Comparison of ENCODE assay signal across 10 cellular contexts in the genomic region with DNA sequence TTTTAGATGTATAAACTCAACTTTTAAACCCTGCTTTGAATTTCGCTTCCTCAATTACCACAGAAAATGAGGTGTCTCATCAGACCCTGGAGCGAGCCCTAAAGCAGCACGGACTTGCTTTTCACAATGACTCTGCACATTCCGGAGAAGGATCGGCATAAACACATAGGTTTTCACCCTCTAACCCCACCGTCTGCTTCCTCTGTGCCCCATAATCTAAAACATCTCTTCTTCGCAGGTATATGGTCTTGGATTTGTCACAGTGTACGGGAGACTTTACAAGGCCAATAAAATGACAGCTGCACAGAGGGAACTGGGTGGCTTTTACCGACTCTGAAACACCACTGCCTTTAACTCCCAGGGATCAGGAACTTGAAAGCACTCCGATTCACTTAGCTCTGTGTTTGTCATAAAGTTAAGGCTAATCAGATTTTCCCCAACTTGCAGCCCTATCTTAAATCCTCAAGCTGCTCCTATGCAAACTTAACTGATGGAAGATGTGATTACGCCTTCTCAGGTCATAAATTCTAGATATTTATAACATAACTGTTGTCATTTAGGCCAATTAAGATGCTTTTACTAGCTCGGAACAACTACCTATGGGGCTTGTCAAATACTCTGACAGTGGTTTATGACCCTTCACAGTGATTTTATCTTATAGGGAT.
DNase-seq lines count a peak whose midpoint lies in the region; ATAC-seq lines count a peak whose summit lies in the region.
"Had no signal": no experiment of that assay in that cellular context is flagged by ENCODE, and none has a peak within 500 bp of the region (broad histone marks: within the 10 kb centered on the region; RNA-seq: fewer than 3 reads in every experiment).

No MANE protein-coding gene starts in this region.

- no peaks in the 10 kb centered on the region for H3K36me3 ChIP-seq in adipocyte (ENCODE audit: control insufficient read depth, insufficient read depth, low read length, severe bottlenecking)
- H3K36me3 ChIP-seq in aorta (ENCODE audit: control insufficient read depth in 1 of 2, insufficient read depth in 2 of 2, low read length in 1 of 2): no peaks in the 10 kb centered on the region

- intact Hi-C loops in aorta (cut with DNase I): no loop called here

- no peaks in the 10 kb centered on the region for H3K9me3 ChIP-seq in adipocyte (ENCODE audit: control insufficient read depth, low read length)
- peaks cover 2% of the 10 kb centered on the region for H3K9me3 ChIP-seq in aorta (ENCODE audit: control insufficient read depth, low read length)

- H3K27me3 ChIP-seq in adipocyte (replicated peaks; ENCODE audit: control insufficient read depth, insufficient read depth, low read length) (peaks cover 9% of the 10 kb centered on the region), aorta (ENCODE audit: control insufficient read depth in 1 of 2, insufficient read depth in 2 of 2, low read length in 1 of 2) (peaks cover 1 to 6% of the 10 kb centered on the region in 2 donors)

- 72 to 73% methylated on average over 12 of the region's 12 CpGs for WGBS in aorta, 2 donors

- peaks cover 15% of the 10 kb centered on the region for H3K4me1 ChIP-seq in adipocyte (ENCODE audit: control insufficient read depth, insufficient read depth, low read length)
- no peaks in the 10 kb centered on the region for H3K4me1 ChIP-seq in aorta (ENCODE audit: control insufficient read depth in 1 of 2, insufficient read depth in 2 of 2, low read length in 2 of 2)

- ATAC-seq in GM19351 (IDR thresholded peaks at IDR 0.05; ENCODE audit: unreplicated experiment): peak; percentile 83
- ATAC-seq in HG03520 (IDR thresholded peaks at IDR 0.05; ENCODE audit: unreplicated experiment): peak; percentile 34
- no peak for ATAC-seq in aorta (ENCODE audit: low FRiP score)

- H3K4me3 ChIP-seq in adipocyte (ENCODE audit: low read length) (no peak overlapping the region), aorta (ENCODE audit: low read length in 2 of 2) (no peak overlapping the region)

- DNase-seq in adipocyte (ENCODE audit: low read depth): peak; percentile 74
- peak; percentile 41 for DNase-seq in pons (ENCODE audit: low spot score)
- no peak for DNase-seq in NCI-H345 treated with DMSO at 0.1 percent for 48 hours (lab: John Stamatoyannopoulos, UW; ENCODE audit: unreplicated experiment)
- DNase-seq in GOT3 (lab: John Stamatoyannopoulos, UW): no peak
- no peak for DNase-seq in AML-193 (lab: John Stamatoyannopoulos, UW)
- DNase-seq in aorta: no peak
- DNase-seq: activated T-cell treated with anti-CD3 and anti-CD28 coated beads, Interleukin-2, amount 50 U/mL, for 48 hours had no signal

- no peak overlapping the region for H3K27ac ChIP-seq in aorta (ENCODE audit: low read depth in 1 of 2, low read length in 2 of 2)
- H3K27ac ChIP-seq: HL-60 had no signal

- no peak overlapping the region for H3K9ac ChIP-seq in adipocyte (ENCODE audit: low read length)

Comparison
In these comparisons a context has a peak if more than half of its experiments do, and no peak if none do; other contexts are left out.
1. DNase-seq: peak in adipocyte (single experiment) and pons (single experiment); none in NCI-H345 treated with DMSO at 0.1 percent for 48 hours (single experiment), GOT3 (single experiment), AML-193 (0 of 2) and aorta (0 of 2).